21 cellular contexts compared by ENCODE assay signal in genomic region chr5:125470503-125470902, GRCh38.
DNase-seq lines count a peak whose midpoint lies in the region; TF ChIP-seq lines count a peak whose summit lies in the region.
"Had no signal": no experiment of that assay in that cellular context is flagged by ENCODE, and none has a peak within 500 bp of the region (broad histone marks: within the 10 kb centered on the region; RNA-seq: fewer than 3 reads in every experiment).

No MANE protein-coding gene starts in this region.

- TF ChIP-seq CTCF in foreskin fibroblast (IDR thresholded peaks at IDR 0.05; ENCODE audit: low read depth, low read length) = no peak

- no peaks in the 10 kb centered on the region for H3K9me3 Mint-ChIP-seq in activated CD4-positive, alpha-beta T cell treated with anti-CD3 and anti-CD28 coated beads, Interleukin-2, amount 10 ng/mL, durations not matched to agents 7 days and 5 days
- H3K9me3 Mint-ChIP-seq: CD8-positive, alpha-beta T cell; HFFc6; IgD-negative memory B cell had no signal

- H3K4me1 Mint-ChIP-seq in activated CD4-positive, alpha-beta T cell treated with anti-CD3 and anti-CD28 coated beads, Interleukin-2, amount 10 ng/mL, durations not matched to agents 7 days and 5 days = no peaks in the 10 kb centered on the region
- H3K4me1 Mint-ChIP-seq: T-cell had no signal

- POLR2A ChIA-PET in activated CD4-positive, alpha-beta T cell treated with anti-CD3 and anti-CD28 coated beads, Interleukin-2, amount 10 ng/mL, durations not matched to agents 7 days and 5 days (lab: Charles Lee) = no interaction called here

- no peaks in the 10 kb centered on the region for H3K27me3 Mint-ChIP-seq in activated CD4-positive, alpha-beta T cell treated with anti-CD3 and anti-CD28 coated beads, Interleukin-2, amount 10 ng/mL, durations not matched to agents 7 days and 5 days
- H3K27me3 Mint-ChIP-seq: IgD-negative memory B cell, T-cell had no signal

- H3K4me3 ChIP-seq in foreskin fibroblast (ENCODE audit: low read depth in 1 of 2, low read length in 2 of 2) = no peak overlapping the region
- H3K4me3 ChIP-seq: Peyer's patch had no signal

- H3K27ac Mint-ChIP-seq in activated CD4-positive, alpha-beta T cell treated with anti-CD3 and anti-CD28 coated beads, Interleukin-2, amount 10 ng/mL, durations not matched to agents 7 days and 5 days = no peak overlapping the region
- H3K27ac Mint-ChIP-seq: CD8-positive, alpha-beta T cell; HFFc6; IgD-negative memory B cell; T-cell had no signal

- no peaks in the 10 kb centered on the region for H3K36me3 Mint-ChIP-seq in activated CD4-positive, alpha-beta T cell treated with anti-CD3 and anti-CD28 coated beads, Interleukin-2, amount 10 ng/mL, durations not matched to agents 7 days and 5 days (ENCODE audit: low read depth)
- H3K36me3 Mint-ChIP-seq: CD8-positive, alpha-beta T cell; T-cell had no signal

- H3K4me3 Mint-ChIP-seq in activated CD4-positive, alpha-beta T cell treated with anti-CD3 and anti-CD28 coated beads, Interleukin-2, amount 10 ng/mL, durations not matched to agents 7 days and 5 days = no peak overlapping the region
- H3K4me3 Mint-ChIP-seq: CD8-positive, alpha-beta T cell; HFFc6; IgD-negative memory B cell; T-cell had no signal

- CTCF ChIA-PET in activated CD4-positive, alpha-beta T cell treated with anti-CD3 and anti-CD28 coated beads, Interleukin-2, amount 10 ng/mL, durations not matched to agents 7 days and 5 days (lab: Charles Lee) = no interaction called here

- DNase-seq in NCI-H2227 (lab: John Stamatoyannopoulos, UW; ENCODE audit: unreplicated experiment) (peak; percentile 21), NCI-H2227 treated with DMSO at 0.1 percent for 48 hours (lab: John Stamatoyannopoulos, UW) (no peak), NCI-H524 treated with DMSO at 0.1 percent for 48 hours (lab: John Stamatoyannopoulos, UW) (peak; percentile 52), myocyte (ENCODE audit: low read depth) (peak; percentile 77), foreskin fibroblast (no peak)
- DNase-seq in activated CD4-positive, alpha-beta T cell treated with anti-CD3 and anti-CD28 coated beads, Interleukin-2, amount 10 ng/mL, durations not matched to agents 7 days and 5 days = no peak
- no peak for DNase-seq in stimulated activated CD4-positive, alpha-beta T cell treated with anti-CD3 and anti-CD28 coated beads, Interleukin-2, amount 100 ng/mL, for 24 hours
- DNase-seq: AML-193; C1 segment of cervical spinal cord; Calu3; CD8-positive, alpha-beta T cell; DMS79; H7; HFFc6; NCI-H1105; NCI-H2081 treated with DMSO at 0.1 percent for 48 hours; NCI-H345; NK-92 treated with Interleukin-12 subunit alpha and Interleukin-12 subunit beta, amount 100 ng/mL, for 24 hours; Peyer's patch; T-cell had no signal

Comparison
In these comparisons a context has a peak if more than half of its experiments do, and no peak if none do; other contexts are left out.
1. DNase-seq: peak in NCI-H2227 (single experiment), NCI-H524 treated with DMSO at 0.1 percent for 48 hours (single experiment) and myocyte (single experiment); none in NCI-H2227 treated with DMSO at 0.1 percent for 48 hours (single experiment), activated CD4-positive, alpha-beta T cell treated with anti-CD3 and anti-CD28 coated beads, Interleukin-2, amount 10 ng/mL, durations not matched to agents 7 days and 5 days (single experiment), foreskin fibroblast (0 of 2) and stimulated activated CD4-positive, alpha-beta T cell treated with anti-CD3 and anti-CD28 coated beads, Interleukin-2, amount 100 ng/mL, for 24 hours (0 of 2).